In the genomic region with DNA sequence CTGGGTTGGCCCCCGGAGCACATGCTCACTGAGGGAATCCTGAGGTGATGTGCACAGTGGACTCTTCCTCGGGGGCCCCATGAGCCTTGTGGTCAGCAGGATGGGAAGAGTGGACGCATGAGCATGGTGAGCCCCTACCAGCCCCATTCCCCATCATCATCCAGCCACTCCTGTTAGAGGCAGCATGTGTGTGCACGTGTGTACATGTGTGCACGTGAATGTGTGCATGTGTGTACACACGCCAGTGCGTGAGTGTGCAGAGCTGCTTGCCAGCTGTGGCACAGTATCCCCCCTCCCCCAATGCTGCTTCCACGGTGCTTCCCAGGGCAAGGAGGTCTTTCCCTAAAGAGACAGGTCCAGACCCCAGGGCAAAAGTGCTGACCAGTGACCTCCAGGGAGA, we compare ENCODE assay signal across 33 cellular contexts. TPM values are rescaled to one million over a fixed set of nuclear protein-coding genes. Genes with fewer than 3 reads are reported as not detected.
"Had no signal": no experiment of that assay in that cellular context is flagged by ENCODE, and none has a peak within 500 bp of the region (broad histone marks: within the 10 kb centered on the region; RNA-seq: fewer than 3 reads in every experiment).

No MANE protein-coding gene starts in this region.

- H3K27me3 ChIP-seq: adrenal gland, body of pancreas, brain microvascular endothelial cell, breast epithelium, cardiac muscle cell had no signal

- ATAC-seq: activated CD8-positive, alpha-beta T cell treated with anti-CD3 and anti-CD28 coated beads for 36 hours; activated naive CD4-positive, alpha-beta T cell treated with anti-CD3 and anti-CD28 coated beads, Interleukin-2, amount 50 U/mL, for 72 hours; activated T-cell treated with anti-CD3 and anti-CD28 coated beads, Interleukin-2, amount 50 U/mL, for 4 hours; activated T-cell treated with anti-CD3 and anti-CD28 coated beads, Interleukin-2, amount 50 U/mL, for 72 hours; activated T-helper 17 cell treated with anti-CD3 and anti-CD28 coated beads, Interleukin-2, amount 50 U/mL, for 72 hours; body of pancreas had no signal

- H3K4me1 ChIP-seq: adrenal gland, body of pancreas, breast epithelium had no signal

- H3K9me3 ChIP-seq: adrenal gland, body of pancreas, breast epithelium had no signal

- H3K27ac ChIP-seq: adrenal gland, body of pancreas, brain microvascular endothelial cell, breast epithelium, cardiac muscle cell, VCaP had no signal

- DNase-seq: activated B cell treated with CpG ODN at 0.5 μM for 24 hours; activated CD4-positive, alpha-beta memory T cell treated with anti-CD3 and anti-CD28 coated beads for 36 hours; activated CD4-positive, alpha-beta T cell treated with anti-CD3 and anti-CD28 coated beads for 4 hours; activated CD4-positive, alpha-beta T cell treated with anti-CD3 and anti-CD28 coated beads, Interleukin-2, amount 10 ng/mL, durations not matched to agents 24 days and 14 days; activated CD4-positive, alpha-beta T cell treated with anti-CD3 and anti-CD28 coated beads, Interleukin-2, amount 50 U/mL, for 1 hour; activated CD4-positive, alpha-beta T cell treated with anti-CD3 and anti-CD28 coated beads, Interleukin-2, amount 50 U/mL, for 4 hours; activated CD4-positive, CD25-positive, alpha-beta regulatory T cell treated with anti-CD3 and anti-CD28 coated beads, Interleukin-2, amount 50 U/mL, for 72 hours; activated CD8-positive, alpha-beta memory T cell treated with anti-CD3 and anti-CD28 coated beads, Interleukin-2, amount 50 U/mL, for 4 hours; activated CD8-positive, alpha-beta T cell treated with anti-CD3 and anti-CD28 coated beads for 36 hours; activated effector memory CD4-positive, alpha-beta T cell treated with anti-CD3 and anti-CD28 coated beads, Interleukin-2, amount 50 U/mL, for 16 hours; activated gamma-delta T cell treated with Interleukin-2 at 50 U/mL for 16 hours; activated naive CD4-positive, alpha-beta T cell; activated naive CD4-positive, alpha-beta T cell treated with anti-CD3 and anti-CD28 coated beads for 36 hours; activated naive CD4-positive, alpha-beta T cell treated with anti-CD3 and anti-CD28 coated beads, Interleukin-2, amount 50 U/mL, for 16 hours; activated naive CD8-positive, alpha-beta T cell treated with anti-CD3 and anti-CD28 coated beads for 36 hours; activated T-cell treated with anti-CD3 and anti-CD28 coated beads for 4 hours; activated T-cell treated with anti-CD3 and anti-CD28 coated beads, Interleukin-2, amount 50 U/mL, for 1 hour; activated T-cell treated with anti-CD3 and anti-CD28 coated beads, Interleukin-2, amount 50 U/mL, for 4 hours; activated T-cell treated with anti-CD3 and anti-CD28 coated beads, Interleukin-2, amount 50 U/mL, for 72 hours; adrenal gland; amniotic stem cell; aorta; body of pancreas; brain microvascular endothelial cell; caudate nucleus; cerebellar nuclear complex; T-helper 2 cell; T-helper 9 cell had no signal

- H3K36me3 ChIP-seq: adrenal gland, brain microvascular endothelial cell, breast epithelium, cardiac muscle cell had no signal

- H3K4me3 ChIP-seq: adrenal gland, body of pancreas, breast epithelium, cardiac muscle cell had no signal

RNA-seq across cellular contexts. Expression of gene KIF1A, which starts 57.8 kb away (rescaled TPM):
- total RNA-seq: activated B cell treated with CpG ODN at 0.5 μM for 24 hours had no signal
